ENCODE assay signal across 15 cellular contexts in the genomic region with DNA sequence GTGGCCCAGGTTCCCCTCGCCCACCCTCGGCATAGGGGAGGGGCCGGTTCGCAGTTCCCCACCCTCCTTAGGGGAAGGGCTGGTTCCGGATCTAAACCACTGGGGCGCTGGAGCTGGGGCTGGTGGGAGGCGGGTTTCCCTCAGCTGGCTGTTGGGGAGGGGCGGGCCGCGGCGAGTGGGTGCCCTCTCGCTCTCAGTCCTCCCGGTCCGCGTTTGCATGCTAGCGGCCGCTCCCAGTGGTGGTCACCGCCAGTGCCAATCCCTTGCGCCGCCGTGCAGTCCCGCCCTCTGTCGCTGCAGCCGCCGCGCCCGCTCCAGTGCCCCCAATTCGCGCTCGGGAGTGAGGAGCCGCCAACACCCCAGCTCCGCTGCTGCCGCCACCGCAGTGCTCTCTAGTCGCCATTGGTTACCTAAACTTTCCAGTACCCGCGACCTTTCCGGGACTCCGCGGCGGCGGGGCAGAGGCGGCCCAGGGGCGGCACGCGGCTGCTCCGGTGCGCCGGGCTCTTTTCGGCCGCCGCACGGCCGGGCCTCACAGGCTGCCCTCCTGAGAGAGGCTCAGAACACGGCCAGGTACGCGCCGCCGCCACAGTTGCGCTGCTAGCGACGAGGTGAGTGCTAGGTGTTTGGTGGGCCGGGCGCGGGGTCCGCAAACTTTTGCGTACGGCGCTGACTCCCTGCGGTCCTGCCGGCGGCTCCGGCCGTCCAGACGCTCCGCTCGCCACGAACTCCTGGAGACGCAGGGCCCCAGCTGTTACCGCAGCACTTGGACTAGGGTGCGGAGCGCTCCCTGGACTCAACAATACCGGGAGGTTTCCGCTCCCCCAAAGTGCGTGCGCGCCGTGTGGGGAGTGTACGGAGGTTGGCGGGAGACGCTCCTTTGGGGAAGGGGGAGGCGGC. TPM values are rescaled to one million over a fixed set of nuclear protein-coding genes. Genes with fewer than 3 reads are reported as not detected.
A peak's percentile ranks its signal among the peaks of the same experiment; 100 is the strongest.
DNase-seq lines count a peak whose midpoint lies in the region; ATAC-seq, FAIRE-seq and TF ChIP-seq lines count a peak whose summit lies in the region.
"Had no signal": no experiment of that assay in that cellular context is flagged by ENCODE, and none has a peak within 500 bp of the region (broad histone marks: within the 10 kb centered on the region; RNA-seq: fewer than 3 reads in every experiment).

A gene (plus strand): TSS at position 326 of the 900 bp plus-strand sequence. CDS start 114,388 bp downstream, outside the sequence.

- no peaks in the 10 kb centered on the region for H3K36me3 Mint-ChIP-seq in central memory CD8-positive, alpha-beta T cell (ENCODE audit: insufficient read depth)

- H3K27ac Mint-ChIP-seq in central memory CD8-positive, alpha-beta T cell (ENCODE audit: low read depth) = no peak within 1 kb of the TSS

- H3K27me3 ChIP-seq in lower lobe of right lung (ENCODE audit: low read depth) (peaks cover 8% of the 10 kb centered on the region), upper lobe of right lung (no peaks in the 10 kb centered on the region)

- H3K4me1 ChIP-seq in lower lobe of right lung (peaks cover 4% of the 10 kb centered on the region), upper lobe of right lung (no peaks in the 10 kb centered on the region)

- H3K36me3 ChIP-seq in lower lobe of right lung = no peaks in the 10 kb centered on the region
- H3K36me3 ChIP-seq in upper lobe of right lung = no peaks in the 10 kb centered on the region
- H3K36me3 ChIP-seq: WERI-Rb-1 had no signal

- peaks cover 85% of the 10 kb centered on the region for H3K27me3 Mint-ChIP-seq in central memory CD8-positive, alpha-beta T cell

- H3K4me1 Mint-ChIP-seq in central memory CD8-positive, alpha-beta T cell = peaks cover 15% of the 10 kb centered on the region

- intact Hi-C loops in lower lobe of right lung (cut with DNase I) = no loop called here
- intact Hi-C loops in upper lobe of right lung (cut with DNase I) = no loop called here

- no peak within 1 kb of the TSS for H3K27ac ChIP-seq in lower lobe of right lung
- H3K27ac ChIP-seq in upper lobe of right lung = peak within 1 kb of the TSS; percentile 11
- H3K27ac ChIP-seq: WERI-Rb-1 had no signal

- H3K9me3 ChIP-seq in lower lobe of right lung (no peaks in the 10 kb centered on the region), upper lobe of right lung (no peaks in the 10 kb centered on the region)

- DNase-seq in stimulated activated CD4-positive, alpha-beta T cell treated with anti-CD3 and anti-CD28 coated beads, Interleukin-15, amount 100 ng/mL, for 24 hours = peak; percentile 16
- no peak for DNase-seq in stimulated activated CD4-positive, alpha-beta T cell treated with anti-CD3 and anti-CD28 coated beads, Interleukin-2, amount 100 ng/mL, for 48 hours
- no peak for DNase-seq in central memory CD8-positive, alpha-beta T cell (ENCODE audit: low spot score in 2 of 2)
- peak; percentile 62 for DNase-seq in lower lobe of right lung
- DNase-seq in upper lobe of right lung = peak; percentile 79
- no peak for DNase-seq in cerebellar nuclear complex (lab: John Stamatoyannopoulos, UW)
- DNase-seq in H54 (ENCODE audit: insufficient read length, low spot score) = no peak
- DNase-seq in activated naive CD4-positive, alpha-beta T cell (lab: John Stamatoyannopoulos, UW) = no peak
- DNase-seq: activated T-cell treated with anti-CD3 and anti-CD28 coated beads, Interleukin-2, amount 50 U/mL, for 48 hours; DMS153; NCI-H1417; NCI-H510A; stimulated activated CD4-positive, alpha-beta T cell treated with anti-CD3 and anti-CD28 coated beads, Interleukin-12 subunit alpha, Interleukin-12 subunit beta, amount 100 ng/mL, for 4 hours; WERI-Rb-1 had no signal

- no peaks in the 10 kb centered on the region for H3K9me3 Mint-ChIP-seq in central memory CD8-positive, alpha-beta T cell

- no peak for ATAC-seq in central memory CD8-positive, alpha-beta T cell (replicated peaks; ENCODE audit: extremely low read depth, poor library complexity, severe bottlenecking)
- peak in 1 of 2 donors; percentile 90 for ATAC-seq in lower lobe of right lung
- ATAC-seq in upper lobe of right lung = peak; percentile 88

- TF ChIP-seq POLR2A in H54 (IDR thresholded peaks at IDR 0.05; ENCODE audit: low read depth, low read length) = no peak

- TF ChIP-seq CTCF in lower lobe of right lung (IDR thresholded peaks at IDR 0.05) (no peak), upper lobe of right lung (IDR thresholded peaks at IDR 0.05) (no peak)

- H3K4me3 ChIP-seq in lower lobe of right lung (peak within 1 kb of the TSS; percentile 48), upper lobe of right lung (peak within 1 kb of the TSS; percentile 38)

- no peak for FAIRE-seq in H54 (lab: Jason Lieb, UNC)

- H3K4me3 Mint-ChIP-seq in central memory CD8-positive, alpha-beta T cell = peak within 1 kb of the TSS; percentile 56

RNA-seq across cellular contexts. Expression of the gene that starts here (rescaled TPM):
- total RNA-seq in lower lobe of right lung = 1.9 TPM
- total RNA-seq in upper lobe of right lung = 2.1 TPM
- total RNA-seq: osteoblast had no signal

Comparison
In these comparisons a context has a peak if more than half of its experiments do, and no peak if none do; other contexts are left out.
1. DNase-seq: peak in stimulated activated CD4-positive, alpha-beta T cell treated with anti-CD3 and anti-CD28 coated beads, Interleukin-15, amount 100 ng/mL, for 24 hours (single experiment), lower lobe of right lung (single experiment) and upper lobe of right lung (single experiment); none in stimulated activated CD4-positive, alpha-beta T cell treated with anti-CD3 and anti-CD28 coated beads, Interleukin-2, amount 100 ng/mL, for 48 hours (0 of 2), central memory CD8-positive, alpha-beta T cell (0 of 2), cerebellar nuclear complex (0 of 2), H54 (single experiment) and activated naive CD4-positive, alpha-beta T cell (0 of 4).